In genomic region chr16:740459-740763, GRCh38 we compare ENCODE assay signal across 1 cellular context.
TF ChIP-seq lines count a peak whose summit lies in the region.

No MANE protein-coding gene starts in this region.

TF ChIP-seq in K562, 482 proteins besides CTCF, POLR2A, EP300 and RAD21 (continued from another document):
- TF ChIP-seq NR0B1 (IDR thresholded peaks at IDR 0.05; ENCODE audit: partially characterized antibody) (no peak), LARP7 (IDR thresholded peaks at IDR 0.05) (no peak), ZNF740 (CRISPR knock-in tag; IDR thresholded peaks at IDR 0.05) (no peak), ZNF740 (tag; IDR thresholded peaks at IDR 0.05) (no peak), SAFB (IDR thresholded peaks at IDR 0.05; ENCODE audit: borderline replicate concordance, low read depth, low read length) (0 out of 2 replicates have a peak, but pooled peaks have one; percentile 12), ZFPM2 (CRISPR knock-in tag; IDR thresholded peaks at IDR 0.05) (no peak), ZNF436 (CRISPR knock-in tag; IDR thresholded peaks at IDR 0.05) (no peak), NFE2 (IDR thresholded peaks at IDR 0.05; ENCODE audit: low read depth) (no peak), ZNF41 (CRISPR knock-in tag; conservative IDR thresholded peaks at IDR 0.05) (no peak), NFRKB (IDR thresholded peaks at IDR 0.05; ENCODE audit: low read depth) (no peak), TGIF2 (CRISPR knock-in tag; IDR thresholded peaks at IDR 0.05) (peak; percentile 42; the same call in 1 of the 2 replicates), AFF1 (IDR thresholded peaks at IDR 0.05; ENCODE audit: low read depth in 1 of 2, partially characterized antibody in 2 of 2) (no peak), MYC (IDR thresholded peaks at IDR 0.05; ENCODE audit: low read depth, low read length) (no peak), MYC (CRISPR knock-in tag; IDR thresholded peaks at IDR 0.05; ENCODE audit: borderline replicate concordance, low read depth) (0 out of 2 replicates have a peak, but pooled peaks have one; percentile 40), HMG20B (CRISPR knock-in tag; IDR thresholded peaks at IDR 0.05) (no peak), ZNF311 (CRISPR knock-in tag; IDR thresholded peaks at IDR 0.05) (no peak), E4F1 (CRISPR knock-in tag; IDR thresholded peaks at IDR 0.05; ENCODE audit: borderline replicate concordance) (no peak), ZNF174 (CRISPR knock-in tag; IDR thresholded peaks at IDR 0.05) (no peak), OTX1 (CRISPR knock-in tag; IDR thresholded peaks at IDR 0.05) (no peak), MBD1 (CRISPR knock-in tag; IDR thresholded peaks at IDR 0.05) (no peak), RAD51 (IDR thresholded peaks at IDR 0.05; ENCODE audit: borderline replicate concordance, low read depth) (no peak), E2F3 (CRISPR knock-in tag; IDR thresholded peaks at IDR 0.05) (no peak), KAT8 (IDR thresholded peaks at IDR 0.05; ENCODE audit: low read depth) (no peak), PPARD (CRISPR knock-in tag; IDR thresholded peaks at IDR 0.05) (no peak), ZKSCAN3 (CRISPR knock-in tag; IDR thresholded peaks at IDR 0.05) (no peak), MEF2D (tag; conservative IDR thresholded peaks at IDR 0.05; ENCODE audit: low read depth) (no peak), GABPB2 (CRISPR knock-in tag; conservative IDR thresholded peaks at IDR 0.05) (no peak), ELK1 (CRISPR knock-in tag; IDR thresholded peaks at IDR 0.05) (no peak), SP2 (IDR thresholded peaks at IDR 0.05; ENCODE audit: extremely low read depth, low read depth, low read length, poor library complexity, severe bottlenecking) (no peak), FIP1L1 (IDR thresholded peaks at IDR 0.05; ENCODE audit: low read depth, low read length, poor library complexity, severe bottlenecking) (peak; percentile 2), EGR1 (conservative IDR thresholded peaks at IDR 0.05) (peak; percentile 28; the same call in 1 of the 2 replicates), BRF2 (IDR thresholded peaks at IDR 0.05; ENCODE audit: borderline replicate concordance, insufficient read depth, insufficient read length) (no peak), ARID4B (CRISPR knock-in tag; IDR thresholded peaks at IDR 0.05) (no peak), ZNF395 (CRISPR knock-in tag; IDR thresholded peaks at IDR 0.05) (no peak), SMARCE1 (IDR thresholded peaks at IDR 0.05) (0 out of 2 replicates have a peak, but pooled peaks have one; percentile 36), TBP (optimal IDR thresholded peaks at IDR 0.05; ENCODE audit: low read depth, low read length) (no peak), SLC30A9 (CRISPR knock-in tag; IDR thresholded peaks at IDR 0.05) (no peak), DACH1 (IDR thresholded peaks at IDR 0.05; ENCODE audit: partially characterized antibody) (no peak), XRCC5 (IDR thresholded peaks at IDR 0.05; ENCODE audit: low read depth, low read length) (0 out of 2 replicates have a peak, but pooled peaks have one; percentile 21), ZNF253 (CRISPR knock-in tag; conservative IDR thresholded peaks at IDR 0.05) (no peak), CBFA2T2 (conservative IDR thresholded peaks at IDR 0.05) (no peak)
